ENCODE assay signal across 9 cellular contexts in genomic region chr11:35663408-35663702, GRCh38. TPM values are rescaled to one million over a fixed set of nuclear protein-coding genes. Genes with fewer than 3 reads are reported as not detected.
A peak's percentile ranks its signal among the peaks of the same experiment; 100 is the strongest.
DNase-seq lines count a peak whose midpoint lies in the region; ATAC-seq and TF ChIP-seq lines count a peak whose summit lies in the region.
"Had no signal": no experiment of that assay in that cellular context is flagged by ENCODE, and none has a peak within 500 bp of the region (broad histone marks: within the 10 kb centered on the region; RNA-seq: fewer than 3 reads in every experiment).

No MANE protein-coding gene starts in this region.

- H3K4me3 ChIP-seq in AG09309 (ENCODE audit: control insufficient read depth, low read depth, low read length) (peak overlapping the region; percentile 93), Karpas-422 (ENCODE audit: low read length) (peak overlapping the region; percentile 80)

- H3K9ac ChIP-seq in Karpas-422 (ENCODE audit: low read length) = peak overlapping the region; percentile 81

- no peaks in the 10 kb centered on the region for H4K20me1 ChIP-seq in Karpas-422 (ENCODE audit: insufficient read depth, low read depth, low read length)

- H3K4me1 ChIP-seq in Karpas-422 (ENCODE audit: low read length) = peaks cover 27% of the 10 kb centered on the region

- peaks cover 0 to 3% (median under 1%) of the 10 kb centered on the region in 5 donors for H3K27me3 Mint-ChIP-seq in naive thymus-derived CD8-positive, alpha-beta T cell

- H3K9me3 ChIP-seq in Karpas-422 (ENCODE audit: low read length) = peaks cover 16% of the 10 kb centered on the region; the same call in 1 of the 2 replicates

- no peak overlapping the region for H3K27ac ChIP-seq in Karpas-422 (ENCODE audit: low read length)
- peak overlapping the region; percentile 95 for H3K27ac ChIP-seq in cingulate gyrus (ENCODE audit: low read depth, low read length)

- H3K4me3 Mint-ChIP-seq in naive thymus-derived CD8-positive, alpha-beta T cell = peak overlapping the region; percentile 90 to 99 (median 98)

- H2AFZ ChIP-seq in Karpas-422 (ENCODE audit: low read length) = peak overlapping the region; percentile 99; the same call in 1 of the 2 replicates

- peaks cover 15 to 52% (median 46%) of the 10 kb centered on the region in 4 donors for H3K4me1 Mint-ChIP-seq in naive thymus-derived CD8-positive, alpha-beta T cell

- H3K36me3 Mint-ChIP-seq in naive thymus-derived CD8-positive, alpha-beta T cell = peaks cover 27 to 45% (median 36%) of the 10 kb centered on the region in 3 donors

- no peak for TF ChIP-seq CTCF in AG09309 (IDR thresholded peaks at IDR 0.05; ENCODE audit: control insufficient read depth, insufficient read depth, low read depth, low read length, missing control alignments)

- ATAC-seq in naive thymus-derived CD8-positive, alpha-beta T cell = no peak
- ATAC-seq in sciatic nerve = no peak

- peak overlapping the region; percentile 81 to 99 (median 99) for H3K27ac Mint-ChIP-seq in naive thymus-derived CD8-positive, alpha-beta T cell

- H3K27me3 ChIP-seq in Karpas-422 (ENCODE audit: low read length) = peaks cover 2% of the 10 kb centered on the region; the same call in 1 of the 2 replicates

- peaks cover 13 to 49% (median 33%) of the 10 kb centered on the region in 9 donors for H3K9me3 Mint-ChIP-seq in naive thymus-derived CD8-positive, alpha-beta T cell

- DNase-seq in AG09309 (ENCODE audit: low read depth) = no peak
- DNase-seq in Karpas-422 = no peak
- DNase-seq in naive thymus-derived CD8-positive, alpha-beta T cell = no peak
- no peak for DNase-seq in NCI-H774 (lab: John Stamatoyannopoulos, UW)
- no peak for DNase-seq in H4 (ENCODE audit: low spot score)
- no peak for DNase-seq in sciatic nerve (ENCODE audit: low spot score)
- no peak for DNase-seq in NCI-H2196 (lab: John Stamatoyannopoulos, UW; ENCODE audit: unreplicated experiment)
- DNase-seq: NCI-H748 treated with DMSO at 0.1 percent for 48 hours had no signal

- H3K36me3 ChIP-seq in Karpas-422 (ENCODE audit: insufficient read depth, low read length) = peaks cover 10% of the 10 kb centered on the region; the same call in 1 of the 2 replicates

- POLR2A ChIA-PET in naive thymus-derived CD8-positive, alpha-beta T cell (lab: Charles Lee) = interaction anchor here (1.2 kb wide), 1 partner anchor 138 kb away, joined by 3 read pairs; no protein-coding TSS in a partner anchor

- intact Hi-C loops in sciatic nerve (cut with DNase I) = no loop called here

- no peaks in the 10 kb centered on the region for H3K9me2 ChIP-seq in Karpas-422 (replicated peaks; ENCODE audit: insufficient read depth, low read length)

- peaks cover 49% of the 10 kb centered on the region for H3K79me2 ChIP-seq in Karpas-422 (ENCODE audit: low read length)

- peak overlapping the region; percentile 91 for H3K4me2 ChIP-seq in Karpas-422 (ENCODE audit: low read depth, low read length, poor library complexity, severe bottlenecking)

RNA-seq across cellular contexts. Expression of gene TRIM44, which starts 0.8 kb away (rescaled TPM):
- 14.9 and 16.3 TPM in 2 replicates for total RNA-seq in Karpas-422 (2014; rRNA removed; shearing (Covaris generic); ENCODE audit: low replicate concordance)
- total RNA-seq in naive thymus-derived CD8-positive, alpha-beta T cell = 10 to 100 TPM; 64.5 to 73.4 TPM
- 10 to 100 TPM; 49.5 to 59.4 (median 56.4) TPM for polyA plus RNA-seq in naive thymus-derived CD8-positive, alpha-beta T cell
- total RNA-seq in H4 (2014; rRNA removed; shearing (Covaris generic)) = 31.7 and 60.7 TPM in 2 replicates
- total RNA-seq in sciatic nerve = 60.1 TPM

RNA-seq across cellular contexts. Expression of gene FJX1, which starts 45.1 kb away (rescaled TPM):
- total RNA-seq in Karpas-422 (2014; rRNA removed; shearing (Covaris generic); ENCODE audit: low replicate concordance) = not detected in 2 replicates
- not detected for total RNA-seq in naive thymus-derived CD8-positive, alpha-beta T cell
- under 1 TPM in 1 of 3 donors, not detected in 2; 0.15 TPM for polyA plus RNA-seq in naive thymus-derived CD8-positive, alpha-beta T cell
- total RNA-seq in H4 (2014; rRNA removed; shearing (Covaris generic)) = 11.3 and 14.5 TPM in 2 replicates
- 3.9 TPM for total RNA-seq in sciatic nerve
